Comparison of ENCODE assay signal across 22 cellular contexts in the genomic region with DNA sequence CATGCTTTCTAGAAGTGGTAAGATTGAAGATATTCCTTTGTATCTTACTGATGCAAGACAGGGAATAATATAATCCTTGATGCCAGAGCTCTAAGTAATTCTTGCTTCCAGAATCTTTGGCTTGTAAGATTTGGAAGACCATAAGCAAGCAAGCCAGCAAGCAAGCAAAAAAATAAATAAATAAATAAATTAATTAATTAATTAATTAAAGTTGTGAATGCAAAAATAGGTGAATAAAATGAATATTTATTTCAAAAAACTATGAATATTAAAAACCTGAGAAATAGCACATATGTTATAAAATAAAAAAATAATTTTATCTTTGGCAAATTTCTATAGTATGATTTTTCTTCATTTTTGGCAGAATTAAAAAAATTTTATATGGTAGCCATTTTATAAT.
DNase-seq lines count a peak whose midpoint lies in the region; ATAC-seq, FAIRE-seq and TF ChIP-seq lines count a peak whose summit lies in the region.
"Had no signal": no experiment of that assay in that cellular context is flagged by ENCODE, and none has a peak within 500 bp of the region (broad histone marks: within the 10 kb centered on the region; RNA-seq: fewer than 3 reads in every experiment).

No MANE protein-coding gene starts in this region.

- H3K4me1 ChIP-seq in A549 (no peaks in the 10 kb centered on the region), PC-9 (replicated peaks; ENCODE audit: insufficient read depth) (no peaks in the 10 kb centered on the region)
- H3K4me1 ChIP-seq: BLaER1, Caco-2, HAP-1 had no signal

- H3K27me3 ChIP-seq in PC-9 (ENCODE audit: insufficient read depth, low read depth) (peaks cover 7% of the 10 kb centered on the region; the same call in 1 of the 2 replicates), MG63 (no peaks in the 10 kb centered on the region)
- H3K27me3 ChIP-seq: BLaER1 had no signal

- no peak for TF ChIP-seq EP300 in A549 (IDR thresholded peaks at IDR 0.05)

- no peaks in the 10 kb centered on the region for H3K9me2 ChIP-seq in PC-9 (ENCODE audit: insufficient read depth)

- intact Hi-C loops in PC-9 (cut with micrococcal nuclease; ENCODE audit: unreplicated experiment), result no loop called here

- TF ChIP-seq POLR2A in A549 (IDR thresholded peaks at IDR 0.05; ENCODE audit: low read length), result no peak
- no peak for TF ChIP-seq POLR2A in GM12892 (IDR thresholded peaks at IDR 0.05; ENCODE audit: low read depth, low read length)

- H3K27ac ChIP-seq in A549 (no peak overlapping the region), PC-9 (no peak overlapping the region)
- H3K27ac ChIP-seq: BLaER1, C4-2B had no signal

- CTCF ChIA-PET in A549 (lab: Yijun Ruan, JAX) (no interaction called here), WTC11 (lab: Charles Lee) (no interaction called here), PC-9 (lab: Charles Lee) (no interaction called here)

- no peak overlapping the region for H3K4me3 Mint-ChIP-seq in WTC11
- H3K4me3 Mint-ChIP-seq: B cell; CD4-positive, CD25-positive, alpha-beta regulatory T cell; CD8-positive, alpha-beta T cell had no signal

- no peaks in the 10 kb centered on the region for H4K20me1 ChIP-seq in PC-9 (ENCODE audit: insufficient read depth)
- H4K20me1 ChIP-seq: BLaER1 had no signal

- H3K9me3 Mint-ChIP-seq in WTC11, result no peaks in the 10 kb centered on the region
- H3K9me3 Mint-ChIP-seq: CD8-positive, alpha-beta T cell had no signal

- no peak overlapping the region for H3K4me3 ChIP-seq in A549
- H3K4me3 ChIP-seq in PC-9, result no peak overlapping the region
- H3K4me3 ChIP-seq in MG63, result no peak overlapping the region
- H3K4me3 ChIP-seq: BLaER1, GM12878, HAP-1 had no signal

- H3K27me3 Mint-ChIP-seq in WTC11 (ENCODE audit: low read depth), result no peaks in the 10 kb centered on the region
- H3K27me3 Mint-ChIP-seq: B cell had no signal

- TF ChIP-seq RAD21 in A549 (conservative IDR thresholded peaks at IDR 0.05 in 1 of 2, IDR thresholded peaks at IDR 0.05 in 1 of 2), result no peak

- no peaks in the 10 kb centered on the region for H3K79me2 ChIP-seq in PC-9 (ENCODE audit: low read depth)

- H3K36me3 Mint-ChIP-seq in WTC11, result no peaks in the 10 kb centered on the region
- H3K36me3 Mint-ChIP-seq: CD4-positive, CD25-positive, alpha-beta regulatory T cell; CD8-positive, alpha-beta T cell had no signal

- H3F3A ChIP-seq in PC-9 (ENCODE audit: insufficient read depth, low read depth), result no peaks in the 10 kb centered on the region

- BruUV-seq in PC-9 (replicated peaks; lab: Mats Ljungman, UMichigan), result no TSS peak

- peaks cover 5% of the 10 kb centered on the region for H3K4me1 Mint-ChIP-seq in WTC11
- H3K4me1 Mint-ChIP-seq: B cell; CD4-positive, CD25-positive, alpha-beta regulatory T cell had no signal

- DNase-seq in A549 (ENCODE audit: low read depth in 1 of 2, low spot score in 1 of 2), result no peak
- no peak for DNase-seq in WTC11 (ENCODE audit: low spot score)
- no peak for DNase-seq in frontal cortex (ENCODE audit: low spot score in 2 of 2)
- DNase-seq in PC-9, result no peak
- DNase-seq in MG63, result no peak
- DNase-seq in activated CD8-positive, alpha-beta memory T cell treated with anti-CD3 and anti-CD28 coated beads, Interleukin-2, amount 50 U/mL, for 48 hours, result no peak
- no peak for DNase-seq in GM12892 (ENCODE audit: insufficient read length)
- DNase-seq: 8988T; Caco-2; CD4-positive, CD25-positive, alpha-beta regulatory T cell; CD8-positive, alpha-beta T cell; DMS153; DND-41; GDM1; GOT3 had no signal

- TF ChIP-seq CTCF in A549 (IDR thresholded peaks at IDR 0.05), result no peak
- TF ChIP-seq CTCF in WTC11 (IDR thresholded peaks at IDR 0.05), result no peak
- TF ChIP-seq CTCF in PC-9 (conservative IDR thresholded peaks at IDR 0.05), result no peak

- H3K27ac Mint-ChIP-seq in WTC11, result no peak overlapping the region
- H3K27ac Mint-ChIP-seq: B cell; CD4-positive, CD25-positive, alpha-beta regulatory T cell; CD8-positive, alpha-beta T cell had no signal

- H3K4me2 ChIP-seq in A549 (no peak overlapping the region), PC-9 (no peak overlapping the region)
- H3K4me2 ChIP-seq: BLaER1 had no signal

- H3K36me3 ChIP-seq in PC-9 (ENCODE audit: low read depth) (no peaks in the 10 kb centered on the region), MG63 (no peaks in the 10 kb centered on the region)
- H3K36me3 ChIP-seq: BLaER1, HAP-1 had no signal

- H2AFZ ChIP-seq in PC-9, result no peak overlapping the region

- ATAC-seq in A549 (no peak), WTC11 (no peak)
- ATAC-seq: CD8-positive, alpha-beta T cell; GM12878 had no signal

- FAIRE-seq in A549 (lab: Jason Lieb, UNC) (no peak), frontal cortex (lab: Jason Lieb, UNC) (peak; percentile 88), GM12892 (lab: Jason Lieb, UNC) (no peak)
- FAIRE-seq: GM12878, GM18507, H54 had no signal

- H3K9me3 ChIP-seq in A549, result no peaks in the 10 kb centered on the region
- H3K9me3 ChIP-seq in PC-9 (ENCODE audit: insufficient read depth, low read depth), result no peaks in the 10 kb centered on the region
- no peaks in the 10 kb centered on the region for H3K9me3 ChIP-seq in MG63
- H3K9me3 ChIP-seq: BLaER1, Caco-2, HAP-1 had no signal

- POLR2A ChIA-PET in A549 (lab: Yijun Ruan, JAX) (no interaction called here), WTC11 (lab: Charles Lee) (no interaction called here), PC-9 (lab: Charles Lee; ENCODE audit: unreplicated experiment) (no interaction called here)

TF ChIP-seq in A549, 52 proteins besides CTCF, POLR2A, EP300 and RAD21:
- TF ChIP-seq, protein P1, sequence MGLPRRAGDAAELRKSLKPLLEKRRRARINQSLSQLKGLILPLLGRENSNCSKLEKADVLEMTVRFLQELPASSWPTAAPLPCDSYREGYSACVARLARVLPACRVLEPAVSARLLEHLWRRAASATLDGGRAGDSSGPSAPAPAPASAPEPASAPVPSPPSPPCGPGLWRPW (IDR thresholded peaks at IDR 0.05), result no peak
- TF ChIP-seq EHF (CRISPR knock-in tag; IDR thresholded peaks at IDR 0.05), result no peak
- TF ChIP-seq ZC3H11A (IDR thresholded peaks at IDR 0.05), result 0 out of 2 replicates have a peak, but pooled peaks have one; percentile 21

TF ChIP-seq in WTC11, 78 proteins besides CTCF, POLR2A, EP300 and RAD21:
- TF ChIP-seq, protein P2, sequence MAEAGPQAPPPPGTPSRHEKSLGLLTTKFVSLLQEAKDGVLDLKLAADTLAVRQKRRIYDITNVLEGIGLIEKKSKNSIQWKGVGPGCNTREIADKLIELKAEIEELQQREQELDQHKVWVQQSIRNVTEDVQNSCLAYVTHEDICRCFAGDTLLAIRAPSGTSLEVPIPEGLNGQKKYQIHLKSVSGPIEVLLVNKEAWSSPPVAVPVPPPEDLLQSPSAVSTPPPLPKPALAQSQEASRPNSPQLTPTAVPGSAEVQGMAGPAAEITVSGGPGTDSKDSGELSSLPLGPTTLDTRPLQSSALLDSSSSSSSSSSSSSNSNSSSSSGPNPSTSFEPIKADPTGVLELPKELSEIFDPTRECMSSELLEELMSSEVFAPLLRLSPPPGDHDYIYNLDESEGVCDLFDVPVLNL (CRISPR knock-in tag; IDR thresholded peaks at IDR 0.05; ENCODE audit: borderline replicate concordance, low read depth), result no peak
- peak; percentile 97 for TF ChIP-seq HMGA2 (CRISPR knock-in tag; IDR thresholded peaks at IDR 0.05)
TF ChIP-seq in WTC11: peak in this region for 1.
